Comparison of ENCODE assay signal across 8 cellular contexts in genomic region chr13:29596064-29596418, GRCh38. TPM values are rescaled to one million over a fixed set of nuclear protein-coding genes. Genes with fewer than 3 reads are reported as not detected.
A peak's percentile ranks its signal among the peaks of the same experiment; 100 is the strongest.
DNase-seq lines count a peak whose midpoint lies in the region; TF ChIP-seq lines count a peak whose summit lies in the region.

No MANE protein-coding gene starts in this region.

- no peak for DNase-seq in GM12864 (ENCODE audit: low read depth)
- DNase-seq in fibroblast of pulmonary artery (ENCODE audit: low read depth) = no peak
- no peak for DNase-seq in substantia nigra (lab: John Stamatoyannopoulos, UW)
- DNase-seq in stimulated activated CD4-positive, alpha-beta T cell treated with anti-CD3 and anti-CD28 coated beads, Interleukin-4, amount 100 ng/mL, for 4 hours = no peak
- DNase-seq in HT-29 (ENCODE audit: low spot score) = no peak
- no peak for DNase-seq in GM13976 (ENCODE audit: low spot score)

- H3K4me2 ChIP-seq in SU-DHL-6 (ENCODE audit: low read depth, low read length, poor library complexity, severe bottlenecking) = peak overlapping the region; percentile 84

- H3K4me1 ChIP-seq in rectal smooth muscle tissue (ENCODE audit: control insufficient read depth, insufficient read depth, low read length) = peaks cover 2% of the 10 kb centered on the region

- H2AFZ ChIP-seq in SU-DHL-6 (ENCODE audit: low read depth, low read length, severe bottlenecking) = peak overlapping the region; percentile 95

- peaks cover 43% of the 10 kb centered on the region for H3K79me2 ChIP-seq in SU-DHL-6 (ENCODE audit: insufficient read depth, low read length)

- in situ Hi-C loops in GM13976 (cut with MboI; ENCODE audit: low sequenced_read_pairs, unreplicated experiment) = no loop called here

- H3K27ac ChIP-seq in SU-DHL-6 (ENCODE audit: low read depth, low read length) (peak overlapping the region; percentile 22; the same call in 1 of the 2 replicates), rectal smooth muscle tissue (ENCODE audit: low read depth, low read length) (peak overlapping the region; percentile 51), substantia nigra (ENCODE audit: low read depth, low read length, poor library complexity, severe bottlenecking) (no peak overlapping the region)

- no peaks in the 10 kb centered on the region for H3K9me3 ChIP-seq in SU-DHL-6 (ENCODE audit: insufficient read depth, low read length)

- TF ChIP-seq CTCF in GM12864 (IDR thresholded peaks at IDR 0.05; ENCODE audit: low read depth, low read length, missing control alignments) (no peak), SU-DHL-6 (IDR thresholded peaks at IDR 0.05; ENCODE audit: insufficient read depth, low read length, poor library complexity, severe bottlenecking) (no peak), fibroblast of pulmonary artery (IDR thresholded peaks at IDR 0.05; ENCODE audit: low read length, missing control alignments) (no peak), GM13976 (IDR thresholded peaks at IDR 0.05; ENCODE audit: borderline replicate concordance, control extremely low read depth, extremely low read depth, insufficient read depth, missing control alignments) (no peak)

- H3K9ac ChIP-seq in SU-DHL-6 (ENCODE audit: low read length) (peak overlapping the region; percentile 62), rectal smooth muscle tissue (ENCODE audit: low read length) (no peak overlapping the region)

- H4K20me1 ChIP-seq in SU-DHL-6 (ENCODE audit: low read depth, low read length) = peaks cover 8% of the 10 kb centered on the region; the same call in 1 of the 2 replicates

- H3F3A ChIP-seq in SU-DHL-6 (ENCODE audit: insufficient read depth) = no peaks in the 10 kb centered on the region

- no peaks in the 10 kb centered on the region for H3K27me3 ChIP-seq in SU-DHL-6 (ENCODE audit: low read length)
- H3K27me3 ChIP-seq in rectal smooth muscle tissue (ENCODE audit: control insufficient read depth, insufficient read depth, low read length) = no peaks in the 10 kb centered on the region

- no peaks in the 10 kb centered on the region for H3K9me2 ChIP-seq in SU-DHL-6 (replicated peaks; ENCODE audit: insufficient read depth, low read length)

- peak overlapping the region; percentile 56 for H3K4me3 ChIP-seq in GM12864 (ENCODE audit: low read depth, low read length)
- H3K4me3 ChIP-seq in SU-DHL-6 (ENCODE audit: insufficient read depth, low read length, poor library complexity, severe bottlenecking) = peak overlapping the region; percentile 61
- peak overlapping the region; percentile 50 for H3K4me3 ChIP-seq in fibroblast of pulmonary artery (replicated peaks; ENCODE audit: low read depth, low read length)
- H3K4me3 ChIP-seq in rectal smooth muscle tissue (ENCODE audit: low read length) = peak overlapping the region; percentile 65

- H3K36me3 ChIP-seq in SU-DHL-6 (ENCODE audit: low read length) = no peaks in the 10 kb centered on the region
- H3K36me3 ChIP-seq in rectal smooth muscle tissue (ENCODE audit: control insufficient read depth, insufficient read depth, low read length) = no peaks in the 10 kb centered on the region

RNA-seq across cellular contexts. Expression of gene SLC7A1, which starts 0.6 kb away (rescaled TPM):
- 77.5 and 89.9 TPM in 2 replicates for total RNA-seq in HT-29 (2014; rRNA removed; shearing (Covaris generic))
